Comparison of ENCODE assay signal across 10 cellular contexts in the genomic region with DNA sequence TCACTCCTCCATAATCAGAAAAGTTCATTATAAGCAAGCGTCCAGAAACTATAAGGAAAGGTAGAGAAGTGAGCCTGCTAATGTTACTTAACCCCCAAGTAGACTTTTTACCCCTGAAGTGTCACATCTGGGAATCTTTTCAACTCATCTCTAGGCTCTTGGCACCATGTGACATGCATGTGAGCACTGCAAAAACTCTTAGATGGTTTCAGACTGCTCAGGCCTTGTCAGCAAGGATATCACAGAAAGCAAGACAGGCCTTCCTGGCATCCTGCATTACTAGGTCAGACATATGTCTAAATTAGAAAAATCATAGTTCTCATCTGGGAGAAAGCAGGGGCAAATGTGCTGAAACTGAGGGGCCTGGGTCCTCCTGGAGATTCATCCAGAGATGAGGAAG. TPM values are rescaled to one million over a fixed set of nuclear protein-coding genes. Genes with fewer than 3 reads are reported as not detected.
A peak's percentile ranks its signal among the peaks of the same experiment; 100 is the strongest.
DNase-seq lines count a peak whose midpoint lies in the region; ATAC-seq, FAIRE-seq and TF ChIP-seq lines count a peak whose summit lies in the region.
"Had no signal": no experiment of that assay in that cellular context is flagged by ENCODE, and none has a peak within 500 bp of the region (broad histone marks: within the 10 kb centered on the region; RNA-seq: fewer than 3 reads in every experiment).

No MANE protein-coding gene starts in this region.

- RAD21 ChIA-PET in GM12878 (lab: Charles Lee; ENCODE audit: unreplicated experiment), result interaction anchor here (1.5 to 2.7 kb wide), 4 partner anchors 14 to 36 kb away, joined by 4 to 21 read pairs (median 11); partner anchors contain the start of gene SPAG8

- peaks cover 14% of the 10 kb centered on the region for H3K36me3 Mint-ChIP-seq in progenitor cell of endocrine pancreas (ENCODE audit: insufficient read depth)

- peaks cover 23% of the 10 kb centered on the region for H3K27me3 Mint-ChIP-seq in progenitor cell of endocrine pancreas

- peaks cover 11% of the 10 kb centered on the region for H3K4me1 Mint-ChIP-seq in progenitor cell of endocrine pancreas (ENCODE audit: low read depth)

- TF ChIP-seq CTCF in GM12878 (IDR thresholded peaks at IDR 0.05 in 2 of 3, conservative IDR thresholded peaks at IDR 0.05 in 1 of 3; ENCODE audit: control insufficient read depth in 2 of 3, extremely low read depth in 1 of 3, insufficient read depth in 1 of 3, low read depth in 3 of 3, low read length in 3 of 3), result no peak
- TF ChIP-seq CTCF in progenitor cell of endocrine pancreas (IDR thresholded peaks at IDR 0.05; ENCODE audit: unreplicated experiment), result no peak

- H2AFZ ChIP-seq in GM12878 (ENCODE audit: control insufficient read depth, low read depth, low read length), result peak overlapping the region; percentile 70
- H2AFZ ChIP-seq: PC-9 had no signal

- in situ Hi-C loops in GM12878 (cut with MboI), result no loop called here

- no peaks in the 10 kb centered on the region for H3K36me3 ChIP-seq in GM12878 (ENCODE audit: control insufficient read depth in 2 of 2, insufficient read depth in 2 of 2, low read length in 1 of 2)

- H3K4me1 ChIP-seq in right cardiac atrium (ENCODE audit: control insufficient read depth, insufficient read depth, low read length) (peaks cover 6% of the 10 kb centered on the region), GM12878 (ENCODE audit: control insufficient read depth, insufficient read depth, low read length) (peaks cover 58% of the 10 kb centered on the region)

- no peak for TF ChIP-seq RAD21 in GM12878 (IDR thresholded peaks at IDR 0.05; ENCODE audit: insufficient read depth, low read depth, low read length)

- ATAC-seq in right cardiac atrium (no peak), left cardiac atrium (no peak), HG02981 (IDR thresholded peaks at IDR 0.05; ENCODE audit: unreplicated experiment) (peak; percentile 14), GM12878 (peak; percentile 16)

- 86% methylated on average over 1 of the region's 1 CpG for WGBS in right cardiac atrium
- 95% methylated on average over 1 of the region's 1 CpG for WGBS in GM12878 (ENCODE audit: insufficient coverage, insufficient replicate concordance, low lambda C conversion rate, missing lambda C conversion rate)

- no peaks in the 10 kb centered on the region for H3K9me3 ChIP-seq in right cardiac atrium (ENCODE audit: control insufficient read depth, low read length)
- no peaks in the 10 kb centered on the region for H3K9me3 ChIP-seq in GM12878 (replicated peaks; ENCODE audit: control insufficient read depth, insufficient read depth, low read length)

- TF ChIP-seq POLR2A in GM12878 (IDR thresholded peaks at IDR 0.05; ENCODE audit: low read depth, low read length) (no peak), GM12891 (IDR thresholded peaks at IDR 0.05; ENCODE audit: low read depth, low read length) (no peak)

- H3K4me3 Mint-ChIP-seq in progenitor cell of endocrine pancreas (ENCODE audit: low read depth), result no peak overlapping the region

- no peak overlapping the region for H3K27ac Mint-ChIP-seq in progenitor cell of endocrine pancreas

- H3K27me3 ChIP-seq in right cardiac atrium (ENCODE audit: control insufficient read depth, insufficient read depth) (no peaks in the 10 kb centered on the region), GM12878 (replicated peaks in 1 of 2; ENCODE audit: control insufficient read depth in 2 of 2, insufficient read depth in 2 of 2, low read length in 1 of 2) (no peaks in the 10 kb centered on the region)

- no peaks in the 10 kb centered on the region for H3K9me3 Mint-ChIP-seq in progenitor cell of endocrine pancreas (ENCODE audit: low read depth)

- no peak for TF ChIP-seq EP300 in GM12878 (IDR thresholded peaks at IDR 0.05; ENCODE audit: borderline replicate concordance in 1 of 2, control insufficient read depth in 1 of 2, low read depth in 2 of 2, low read length in 2 of 2)

- POLR2A ChIA-PET in GM12878 (lab: Charles Lee), result interaction anchor here (0.6 to 8.0 kb wide), 5 partner anchors 8 to 71 kb away, joined by 3 to 80 read pairs (median 3); partner anchors contain the start of gene SPAG8

- CTCF ChIA-PET in GM12878 (lab: Yijun Ruan, JAX), result interaction anchor here (1.0 to 2.8 kb wide), 6 partner anchors 9 to 119 kb away, joined by 3 to 34 read pairs (median 12); no protein-coding TSS in a partner anchor

- H3K4me3 ChIP-seq in right cardiac atrium (ENCODE audit: low read length), result no peak overlapping the region
- H3K4me3 ChIP-seq in GM12878, result peak overlapping the region; percentile 23; the same call in 1 of the 2 replicates
- H3K4me3 ChIP-seq: PC-9 had no signal

- BruUV-seq in GM12878 (replicated peaks; lab: Mats Ljungman, UMichigan), result no TSS peak

- intact Hi-C loops in right cardiac atrium (cut with DNase I), result no loop called here
- intact Hi-C loops in left cardiac atrium (cut with DNase I), result no loop called here
- intact Hi-C loops in GM12878 (cut with micrococcal nuclease; ENCODE audit: unreplicated experiment), result no loop called here

- SMC1A ChIA-PET in GM12878 (lab: Charles Lee; ENCODE audit: uncharacterized antibody, unreplicated experiment), result interaction anchor here (1.0 to 7.9 kb wide), 7 partner anchors 9 to 117 kb away, joined by 3 to 118 read pairs (median 4); partner anchors contain the start of gene SPAG8

- peak overlapping the region; percentile 91 for H3K4me2 ChIP-seq in GM12878 (ENCODE audit: control insufficient read depth, insufficient read depth)
- H3K4me2 ChIP-seq: PC-9 had no signal

- peak overlapping the region; percentile 49; the same call in 1 of the 2 replicates for H3K9ac ChIP-seq in GM12878 (ENCODE audit: control insufficient read depth, insufficient read depth, low read length)

- H3K27ac ChIP-seq in right cardiac atrium (ENCODE audit: low read length), result peak overlapping the region; percentile 76
- H3K27ac ChIP-seq in GM12878 (ENCODE audit: control insufficient read depth, insufficient read depth), result peak overlapping the region; percentile 74
- H3K27ac ChIP-seq: PC-9 had no signal

- no peaks in the 10 kb centered on the region for H3K79me2 ChIP-seq in GM12878 (ENCODE audit: control insufficient read depth, insufficient read depth, low read length)

- no peak for FAIRE-seq in GM12878 (lab: Jason Lieb, UNC)
- FAIRE-seq in GM12891 (lab: Jason Lieb, UNC), result no peak
- FAIRE-seq: colon had no signal

- H4K20me1 ChIP-seq in GM12878 (ENCODE audit: control insufficient read depth, insufficient read depth), result no peaks in the 10 kb centered on the region

- DNase-seq in right cardiac atrium (no peak), left cardiac atrium (no peak), GM12878 (ENCODE audit: low read depth, low spot score) (no peak), mucosa of gallbladder (ENCODE audit: low spot score) (no peak), progenitor cell of endocrine pancreas (ENCODE audit: low spot score, unreplicated experiment) (no peak), DMS153 (lab: John Stamatoyannopoulos, UW) (no peak), GM12891 (ENCODE audit: insufficient read length, low spot score) (no peak)
- DNase-seq: PC-9 had no signal

RNA-seq across cellular contexts. Expression of gene TMEM8B, which starts 18.8 kb away (rescaled TPM):
- total RNA-seq in right cardiac atrium (10 to 100 TPM; 19.5 to 21.3 (median 21.0) TPM), left cardiac atrium (10 to 100 TPM; 14.7 to 15.6 TPM), GM12878 (2014; rRNA removed) (2.0 and 2.3 TPM in 2 replicates), GM12878 (2014; rRNA removed; fragmentation: Illumina TruSeq; extraction: Trizol) (0.58 and 1.0 TPM in 2 replicates), GM12878 (2021) (7.4 and 7.6 TPM in 2 replicates), mucosa of gallbladder (36.2 TPM), progenitor cell of endocrine pancreas (24.1 and 25.4 TPM in 2 replicates)
- polyA plus RNA-seq in right cardiac atrium (12.7 TPM), GM12878 (2011; rRNA removed) (2.0 and 3.7 TPM in 2 replicates), GM12878 (2014; fragmentation: Illumina TruSeq; extraction: Trizol) (0.93 and 2.0 TPM in 2 replicates), GM12878 (2014; fragmentation: Nextera tagmentation; extraction: Ambion mirVana) (under 1 TPM; 0.19 to 0.71 TPM), GM12878 (2014; rRNA removed) (4.8 and 5.4 TPM in 2 replicates), GM12878 (2016; fragmentation: Nextera tagmentation; extraction: Ambion mirVana) (1 to 10 TPM; 2.7 to 4.3 TPM)
- total RNA-seq in GM12878 (2013; cell fraction: nucleolus; rRNA removed), result 10.5 and 11.7 TPM in 2 replicates
- polyA plus RNA-seq in GM12878 (2011; ENCODE audit: low read depth), result 3.7 TPM
- 4.1 and 4.5 TPM in 2 replicates for polyA plus RNA-seq in GM12878 (2011; cell fraction: cytosol; rRNA removed)
- 23.6 and 24.8 TPM in 2 replicates for polyA plus RNA-seq in GM12878 (2011; cell fraction: nucleus; rRNA removed)
- polyA plus RNA-seq in GM12878 (2012), result 7.5 and 9.6 TPM in 2 replicates
- polyA minus RNA-seq in GM12878 (2011; rRNA and poly(A)+ RNA removed), result 3.5 and 5.6 TPM in 2 replicates
- polyA minus RNA-seq in GM12878 (2011; cell fraction: cytosol; rRNA and poly(A)+ RNA removed), result 2.5 and 2.6 TPM in 2 replicates
- polyA minus RNA-seq in GM12878 (2011; cell fraction: nucleus; rRNA and poly(A)+ RNA removed), result 3.6 and 7.2 TPM in 2 replicates
- 5.8 TPM for polyA plus RNA-seq in GM12891 (2012; ENCODE audit: low read depth, missing spikeins)

RNA-seq across cellular contexts. Expression of gene FAM221B, which starts 19.3 kb away (rescaled TPM):
- not detected for total RNA-seq in right cardiac atrium
- polyA plus RNA-seq in right cardiac atrium, result not detected
- not detected for total RNA-seq in left cardiac atrium
- total RNA-seq in GM12878 (2013; cell fraction: nucleolus; rRNA removed), result 0.42 TPM in 1 of 2 replicates, not detected in the other
- total RNA-seq in GM12878 (2014; rRNA removed), result not detected in 2 replicates
- total RNA-seq in GM12878 (2014; rRNA removed; fragmentation: Illumina TruSeq; extraction: Trizol), result not detected in 2 replicates
- not detected in 2 replicates for total RNA-seq in GM12878 (2021)
- polyA plus RNA-seq in GM12878 (2011; ENCODE audit: low read depth), result not detected
- polyA plus RNA-seq in GM12878 (2011; rRNA removed), result 0.07 TPM in 1 of 2 replicates, not detected in the other
- 0.05 and 0.06 TPM in 2 replicates for polyA plus RNA-seq in GM12878 (2011; cell fraction: cytosol; rRNA removed)
- 0.44 and 0.51 TPM in 2 replicates for polyA plus RNA-seq in GM12878 (2011; cell fraction: nucleus; rRNA removed)
- 0.05 TPM in 1 of 2 replicates, not detected in the other for polyA plus RNA-seq in GM12878 (2012)
- polyA plus RNA-seq in GM12878 (2014; fragmentation: Illumina TruSeq; extraction: Trizol), result not detected in 2 replicates
- under 1 TPM in 1 of 2 experiments, not detected in 1; 0.02 TPM for polyA plus RNA-seq in GM12878 (2014; fragmentation: Nextera tagmentation; extraction: Ambion mirVana)
- polyA plus RNA-seq in GM12878 (2014; rRNA removed), result 0.03 TPM in 1 of 2 replicates, not detected in the other
- under 1 TPM; 0.04 to 0.12 TPM for polyA plus RNA-seq in GM12878 (2016; fragmentation: Nextera tagmentation; extraction: Ambion mirVana)
- polyA minus RNA-seq in GM12878 (2011; rRNA and poly(A)+ RNA removed), result not detected in 2 replicates
- not detected in 2 replicates for polyA minus RNA-seq in GM12878 (2011; cell fraction: cytosol; rRNA and poly(A)+ RNA removed)
- polyA minus RNA-seq in GM12878 (2011; cell fraction: nucleus; rRNA and poly(A)+ RNA removed), result not detected in 2 replicates
- total RNA-seq in mucosa of gallbladder, result not detected
- not detected in 2 replicates for total RNA-seq in progenitor cell of endocrine pancreas
- not detected for polyA plus RNA-seq in GM12891 (2012; ENCODE audit: low read depth, missing spikeins)
- total RNA-seq: PC-9 had no signal

RNA-seq across cellular contexts. Expression of gene OR13J1, which starts 22.4 kb away (rescaled TPM):
- total RNA-seq in right cardiac atrium, result not detected
- not detected for polyA plus RNA-seq in right cardiac atrium
- total RNA-seq in left cardiac atrium, result not detected
- total RNA-seq in GM12878 (2013; cell fraction: nucleolus; rRNA removed), result not detected in 2 replicates
- total RNA-seq in GM12878 (2014; rRNA removed), result not detected in 2 replicates
- total RNA-seq in GM12878 (2014; rRNA removed; fragmentation: Illumina TruSeq; extraction: Trizol), result not detected in 2 replicates
- total RNA-seq in GM12878 (2021), result not detected in 2 replicates
- polyA plus RNA-seq in GM12878 (2011; ENCODE audit: low read depth), result not detected
- polyA plus RNA-seq in GM12878 (2011; rRNA removed), result not detected in 2 replicates
- not detected in 2 replicates for polyA plus RNA-seq in GM12878 (2011; cell fraction: cytosol; rRNA removed)
- polyA plus RNA-seq in GM12878 (2011; cell fraction: nucleus; rRNA removed), result not detected in 2 replicates
- not detected in 2 replicates for polyA plus RNA-seq in GM12878 (2012)
- polyA plus RNA-seq in GM12878 (2014; fragmentation: Illumina TruSeq; extraction: Trizol), result not detected in 2 replicates
- polyA plus RNA-seq in GM12878 (2014; fragmentation: Nextera tagmentation; extraction: Ambion mirVana), result not detected
- not detected in 2 replicates for polyA plus RNA-seq in GM12878 (2014; rRNA removed)
- not detected for polyA plus RNA-seq in GM12878 (2016; fragmentation: Nextera tagmentation; extraction: Ambion mirVana)
- not detected in 2 replicates for polyA minus RNA-seq in GM12878 (2011; rRNA and poly(A)+ RNA removed)
- not detected in 2 replicates for polyA minus RNA-seq in GM12878 (2011; cell fraction: cytosol; rRNA and poly(A)+ RNA removed)
- not detected in 2 replicates for polyA minus RNA-seq in GM12878 (2011; cell fraction: nucleus; rRNA and poly(A)+ RNA removed)
- not detected for total RNA-seq in mucosa of gallbladder
- not detected in 2 replicates for total RNA-seq in progenitor cell of endocrine pancreas
- polyA plus RNA-seq in GM12891 (2012; ENCODE audit: low read depth, missing spikeins), result not detected
- total RNA-seq: PC-9 had no signal

RNA-seq across cellular contexts. Expression of gene HINT2, which starts 32.9 kb away (rescaled TPM):
- 10 to 100 TPM; 56.7 to 60.7 (median 59.0) TPM for total RNA-seq in right cardiac atrium
- 108 TPM for polyA plus RNA-seq in right cardiac atrium
- total RNA-seq in left cardiac atrium, result 10 to 100 TPM; 53.4 to 54.3 TPM
- total RNA-seq in GM12878 (2013; cell fraction: nucleolus; rRNA removed), result 10.5 and 11.9 TPM in 2 replicates
- 49.4 and 56.9 TPM in 2 replicates for total RNA-seq in GM12878 (2014; rRNA removed)
- total RNA-seq in GM12878 (2014; rRNA removed; fragmentation: Illumina TruSeq; extraction: Trizol), result 40.7 and 41.0 TPM in 2 replicates
- total RNA-seq in GM12878 (2021), result 59.2 and 59.9 TPM in 2 replicates
- polyA plus RNA-seq in GM12878 (2011; ENCODE audit: low read depth), result 51.4 TPM
- polyA plus RNA-seq in GM12878 (2011; rRNA removed), result 27.6 and 33.3 TPM in 2 replicates
- 47.7 and 57.0 TPM in 2 replicates for polyA plus RNA-seq in GM12878 (2011; cell fraction: cytosol; rRNA removed)
- polyA plus RNA-seq in GM12878 (2011; cell fraction: nucleus; rRNA removed), result 39.9 and 43.2 TPM in 2 replicates
- 43.3 and 44.0 TPM in 2 replicates for polyA plus RNA-seq in GM12878 (2012)
- 46.0 and 46.6 TPM in 2 replicates for polyA plus RNA-seq in GM12878 (2014; fragmentation: Illumina TruSeq; extraction: Trizol)
- polyA plus RNA-seq in GM12878 (2014; fragmentation: Nextera tagmentation; extraction: Ambion mirVana), result 10 to 100 TPM; 12.1 to 32.0 TPM
- polyA plus RNA-seq in GM12878 (2014; rRNA removed), result 65.0 and 69.1 TPM in 2 replicates
- polyA plus RNA-seq in GM12878 (2016; fragmentation: Nextera tagmentation; extraction: Ambion mirVana), result 100 to 1,000 TPM; 130 to 144 TPM
- 9.6 and 18.8 TPM in 2 replicates for polyA minus RNA-seq in GM12878 (2011; rRNA and poly(A)+ RNA removed)
- 4.7 and 5.1 TPM in 2 replicates for polyA minus RNA-seq in GM12878 (2011; cell fraction: cytosol; rRNA and poly(A)+ RNA removed)
- polyA minus RNA-seq in GM12878 (2011; cell fraction: nucleus; rRNA and poly(A)+ RNA removed), result 14.9 and 15.4 TPM in 2 replicates
- total RNA-seq in mucosa of gallbladder, result 30.7 TPM
- 37.7 and 41.5 TPM in 2 replicates for total RNA-seq in progenitor cell of endocrine pancreas
- 51.0 TPM for polyA plus RNA-seq in GM12891 (2012; ENCODE audit: low read depth, missing spikeins)

RNA-seq across cellular contexts. Expression of gene SPAG8, which starts 35.7 kb away (rescaled TPM):
- total RNA-seq in right cardiac atrium (1 to 10 TPM; 2.6 to 6.0 (median 4.9) TPM), left cardiac atrium (1 to 10 TPM; 1.3 to 1.9 TPM), GM12878 (2014; rRNA removed) (1.1 and 1.3 TPM in 2 replicates), GM12878 (2014; rRNA removed; fragmentation: Illumina TruSeq; extraction: Trizol) (0.28 and 0.72 TPM in 2 replicates), GM12878 (2021) (0.72 and 0.98 TPM in 2 replicates), mucosa of gallbladder (4.6 TPM), progenitor cell of endocrine pancreas (2.9 and 3.2 TPM in 2 replicates)
- polyA plus RNA-seq in right cardiac atrium (5.4 TPM), GM12878 (2011; rRNA removed) (0.86 and 0.95 TPM in 2 replicates), GM12878 (2014; fragmentation: Illumina TruSeq; extraction: Trizol) (0.47 and 1.4 TPM in 2 replicates), GM12878 (2014; fragmentation: Nextera tagmentation; extraction: Ambion mirVana) (under 1 TPM; 0.40 to 0.55 TPM), GM12878 (2014; rRNA removed) (0.65 and 1.2 TPM in 2 replicates), GM12878 (2016; fragmentation: Nextera tagmentation; extraction: Ambion mirVana) (under 1 TPM; 0.77 to 0.91 TPM)
- 6.6 and 6.7 TPM in 2 replicates for total RNA-seq in GM12878 (2013; cell fraction: nucleolus; rRNA removed)
- polyA plus RNA-seq in GM12878 (2011; ENCODE audit: low read depth), result 1.1 TPM
- polyA plus RNA-seq in GM12878 (2011; cell fraction: cytosol; rRNA removed), result 0.25 and 0.42 TPM in 2 replicates
- 4.1 and 5.9 TPM in 2 replicates for polyA plus RNA-seq in GM12878 (2011; cell fraction: nucleus; rRNA removed)
- polyA plus RNA-seq in GM12878 (2012), result 0.73 and 1.2 TPM in 2 replicates
- polyA minus RNA-seq in GM12878 (2011; rRNA and poly(A)+ RNA removed), result 0.66 and 0.67 TPM in 2 replicates
- not detected in 2 replicates for polyA minus RNA-seq in GM12878 (2011; cell fraction: cytosol; rRNA and poly(A)+ RNA removed)
- polyA minus RNA-seq in GM12878 (2011; cell fraction: nucleus; rRNA and poly(A)+ RNA removed), result 1.7 TPM in 2 replicates
- polyA plus RNA-seq in GM12891 (2012; ENCODE audit: low read depth, missing spikeins), result 1.5 TPM

Comparison
In these comparisons a context has a peak if more than half of its experiments do, and no peak if none do; other contexts are left out.
1. ATAC-seq: peak in HG02981 (single experiment) and GM12878 (single experiment); none in right cardiac atrium (0 of 2) and left cardiac atrium (0 of 2).